In the genomic region with DNA sequence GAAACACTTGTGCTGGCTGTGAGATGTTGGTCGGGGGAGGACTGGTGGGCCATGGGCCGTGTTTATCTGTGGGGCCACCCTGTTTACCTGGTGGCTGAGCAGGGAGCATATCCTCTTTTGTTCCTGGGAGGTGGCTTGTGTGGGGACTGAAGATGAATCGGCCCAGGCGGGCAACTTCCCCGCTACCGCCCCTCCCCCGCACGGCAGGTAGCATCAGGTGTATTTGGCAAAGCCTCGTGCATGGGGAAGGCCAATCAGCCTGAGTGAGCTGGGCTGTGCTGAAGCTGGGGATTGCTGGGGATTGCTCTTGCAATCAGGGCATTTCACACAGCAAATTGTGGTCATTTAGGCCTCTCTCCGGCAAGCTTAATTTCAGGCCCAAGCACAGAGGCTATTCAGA, we compare ENCODE assay signal across 18 cellular contexts.
"Had no signal": no experiment of that assay in that cellular context is flagged by ENCODE, and none has a peak within 500 bp of the region (broad histone marks: within the 10 kb centered on the region; RNA-seq: fewer than 3 reads in every experiment).

No MANE protein-coding gene starts in this region.

- H3K27ac ChIP-seq: colonic mucosa, gastrocnemius medialis, heart left ventricle, prostate gland, right atrium auricular region, thyroid gland had no signal

- H3K4me3 Mint-ChIP-seq: activated T-cell treated with anti-CD3 and anti-CD28 coated beads, Interleukin-2, amount 50 U/mL, for 72 hours; central memory CD8-positive, alpha-beta T cell; nephron progenitor cell had no signal

- H3K36me3 ChIP-seq: colonic mucosa, gastrocnemius medialis, heart left ventricle, prostate gland, right atrium auricular region, thyroid gland had no signal

- H3K4me1 Mint-ChIP-seq: central memory CD8-positive, alpha-beta T cell had no signal

- H3K4me3 ChIP-seq: colonic mucosa, gastrocnemius medialis, heart left ventricle, lung, prostate gland, right atrium auricular region, thyroid gland had no signal

- ATAC-seq: activated T-cell treated with anti-CD3 and anti-CD28 coated beads, Interleukin-2, amount 50 U/mL, for 72 hours; gastrocnemius medialis; heart left ventricle had no signal

- H3K4me1 ChIP-seq: gastrocnemius medialis, prostate gland, right atrium auricular region, thyroid gland had no signal

- H3K27me3 ChIP-seq: colonic mucosa, right atrium auricular region, thyroid gland had no signal

- DNase-seq: activated CD4-positive, alpha-beta T cell treated with anti-CD3 and anti-CD28 coated beads, Interleukin-2, amount 50 U/mL, for 4 hours; activated CD4-positive, CD25-positive, alpha-beta regulatory T cell treated with anti-CD3 and anti-CD28 coated beads, Interleukin-2, amount 50 U/mL, for 72 hours; activated effector memory CD4-positive, alpha-beta T cell treated with anti-CD3 and anti-CD28 coated beads, Interleukin-2, amount 50 U/mL, for 16 hours; activated naive CD4-positive, alpha-beta T cell treated with anti-CD3 and anti-CD28 coated beads, Interleukin-2, amount 50 U/mL, for 16 hours; activated T-cell treated with anti-CD3 and anti-CD28 coated beads, Interleukin-2, amount 50 U/mL, for 72 hours; aorta; colonic mucosa; gastrocnemius medialis; heart left ventricle; midbrain; nephron progenitor cell; stimulated activated CD4-positive, alpha-beta T cell treated with anti-CD3 and anti-CD28 coated beads, Interleukin-2, amount 100 ng/mL, for 24 hours; stimulated activated naive CD4-positive, alpha-beta T cell treated with Interleukin-2 at 50 U/mL for 16 hours; thyroid gland had no signal

- H3K9me3 Mint-ChIP-seq: activated T-cell treated with anti-CD3 and anti-CD28 coated beads, Interleukin-2, amount 50 U/mL, for 72 hours; central memory CD8-positive, alpha-beta T cell; nephron progenitor cell had no signal

- H3K27ac Mint-ChIP-seq: activated T-cell treated with anti-CD3 and anti-CD28 coated beads, Interleukin-2, amount 50 U/mL, for 72 hours; nephron progenitor cell had no signal
